ENCODE assay signal across 8 cellular contexts in the genomic region with DNA sequence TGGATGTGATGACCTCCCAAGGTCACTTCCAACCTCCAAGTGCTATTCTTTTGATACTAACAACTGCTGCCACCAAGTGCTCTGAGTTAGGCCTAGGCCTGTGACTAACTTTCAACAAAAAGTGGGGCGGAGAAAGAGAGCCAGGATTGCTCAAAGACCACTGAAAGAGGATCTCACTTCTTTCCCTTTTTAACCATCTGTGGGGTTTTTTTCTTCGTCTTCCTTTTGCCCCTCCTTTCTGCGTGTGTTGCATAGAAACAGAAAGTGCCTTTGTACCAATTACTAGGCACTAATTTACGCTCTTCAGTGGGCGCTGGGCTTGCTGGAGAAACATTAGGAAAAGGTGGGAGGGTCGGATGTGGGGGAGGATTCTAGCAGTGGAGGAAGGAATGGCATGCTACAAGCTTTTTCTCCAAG. TPM values are rescaled to one million over a fixed set of nuclear protein-coding genes. Genes with fewer than 3 reads are reported as not detected.
DNase-seq lines count a peak whose midpoint lies in the region; ATAC-seq and TF ChIP-seq lines count a peak whose summit lies in the region.

No MANE protein-coding gene starts in this region.

- DNase-seq in Kasumi-1 (lab: John Stamatoyannopoulos, UW) (peak; percentile 53 to 70), astrocyte of the hippocampus (ENCODE audit: low read depth, low spot score) (peak; percentile 71), lower lobe of right lung (no peak), testis (peak; percentile 40), NCI-H128 (lab: John Stamatoyannopoulos, UW; ENCODE audit: unreplicated experiment) (no peak), posterior vena cava (ENCODE audit: low spot score) (no peak)

- peak; percentile 57 for ATAC-seq in GM18499 (IDR thresholded peaks at IDR 0.05; ENCODE audit: insufficient read depth, unreplicated experiment)
- peak; percentile 73 for ATAC-seq in GM21576 (IDR thresholded peaks at IDR 0.05; ENCODE audit: unreplicated experiment)
- ATAC-seq in lower lobe of right lung = peak; percentile 26 to 56

- H3K9me3 ChIP-seq in lower lobe of right lung (no peaks in the 10 kb centered on the region), testis (no peaks in the 10 kb centered on the region)

- peaks cover 9% of the 10 kb centered on the region for H3K36me3 ChIP-seq in lower lobe of right lung
- no peaks in the 10 kb centered on the region for H3K36me3 ChIP-seq in testis (ENCODE audit: low read depth, missing control alignments)

- H3K27me3 ChIP-seq in lower lobe of right lung (ENCODE audit: low read depth) = no peaks in the 10 kb centered on the region
- no peaks in the 10 kb centered on the region for H3K27me3 ChIP-seq in testis

- H3K4me1 ChIP-seq in lower lobe of right lung (peaks cover 94% of the 10 kb centered on the region), testis (peaks cover 63% of the 10 kb centered on the region)

- H3K4me3 ChIP-seq in lower lobe of right lung (peak overlapping the region; percentile 75), testis (no peak overlapping the region)

- TF ChIP-seq POLR2A in testis (IDR thresholded peaks at IDR 0.05) = no peak

- intact Hi-C loops in lower lobe of right lung (cut with DNase I) = loop anchor here (10.0 kb wide), 2 partner anchors 52 to 198 kb away; no protein-coding TSS in a partner anchor
- intact Hi-C loops in testis (cut with DNase I; ENCODE audit: low total_unique reads) = no loop called here
- intact Hi-C loops in posterior vena cava (cut with DNase I) = no loop called here

- WGBS in testis, 2 donors = 22 to 33% methylated on average over 6 of the region's 6 CpGs

- TF ChIP-seq CTCF in lower lobe of right lung (IDR thresholded peaks at IDR 0.05) (no peak), testis (IDR thresholded peaks at IDR 0.05) (no peak)

- peak overlapping the region; percentile 64 for H3K27ac ChIP-seq in lower lobe of right lung
- peak overlapping the region; percentile 71 to 80 for H3K27ac ChIP-seq in testis

RNA-seq across cellular contexts. Expression of a gene that starts 8.0 kb away (rescaled TPM):
- total RNA-seq in lower lobe of right lung (76.9 TPM), testis (10 to 100 TPM; 39.8 to 47.9 TPM), posterior vena cava (100 to 1,000 TPM in 1 of 2 donors, 10 to 100 TPM in 1; 87.1 to 104 TPM)
- polyA plus RNA-seq in testis (ENCODE audit: insufficient read depth, low read depth, low replicate concordance) = 11.8 TPM

Comparison
In these comparisons a context has a peak if more than half of its experiments do, and no peak if none do; other contexts are left out.
1. DNase-seq: peak in Kasumi-1 (2 of 2), astrocyte of the hippocampus (single experiment) and testis (single experiment); none in lower lobe of right lung (single experiment), NCI-H128 (single experiment) and posterior vena cava (single experiment).
2. Peak in every context shown above with its lines, with median percentiles within 50 percentile points of each other: ATAC-seq.